In genomic region chr14:20468773-20469241, GRCh38 we compare ENCODE assay signal across 8 cellular contexts. TPM values are rescaled to one million over a fixed set of nuclear protein-coding genes. Genes with fewer than 3 reads are reported as not detected.
DNase-seq lines count a peak whose midpoint lies in the region; TF ChIP-seq lines count a peak whose summit lies in the region.

No MANE protein-coding gene starts in this region.

- peaks cover 2% of the 10 kb centered on the region for H3K27me3 Mint-ChIP-seq in activated CD4-positive, alpha-beta T cell treated with anti-CD3 and anti-CD28 coated beads, Interleukin-2, amount 10 ng/mL, durations not matched to agents 24 days and 14 days

- H3K36me3 Mint-ChIP-seq in activated CD4-positive, alpha-beta T cell treated with anti-CD3 and anti-CD28 coated beads, Interleukin-2, amount 10 ng/mL, durations not matched to agents 24 days and 14 days (ENCODE audit: low read depth), result peaks cover 30% of the 10 kb centered on the region

- peak overlapping the region; percentile 95 for H3K4me3 Mint-ChIP-seq in activated CD4-positive, alpha-beta T cell treated with anti-CD3 and anti-CD28 coated beads, Interleukin-2, amount 10 ng/mL, durations not matched to agents 24 days and 14 days

- no peak overlapping the region for H3K27ac ChIP-seq in SK-N-MC

- H3K9me3 Mint-ChIP-seq in activated CD4-positive, alpha-beta T cell treated with anti-CD3 and anti-CD28 coated beads, Interleukin-2, amount 10 ng/mL, durations not matched to agents 24 days and 14 days, result no peaks in the 10 kb centered on the region

- peak overlapping the region; percentile 100 for H3K27ac Mint-ChIP-seq in activated CD4-positive, alpha-beta T cell treated with anti-CD3 and anti-CD28 coated beads, Interleukin-2, amount 10 ng/mL, durations not matched to agents 24 days and 14 days

- H3K4me1 Mint-ChIP-seq in activated CD4-positive, alpha-beta T cell treated with anti-CD3 and anti-CD28 coated beads, Interleukin-2, amount 10 ng/mL, durations not matched to agents 24 days and 14 days, result peaks cover 31% of the 10 kb centered on the region

- DNase-seq in activated CD4-positive, alpha-beta T cell treated with anti-CD3 and anti-CD28 coated beads, Interleukin-2, amount 10 ng/mL, durations not matched to agents 24 days and 14 days, result no peak
- no peak for DNase-seq in activated CD4-positive, alpha-beta T cell treated with anti-CD3 and anti-CD28 coated beads for 1 hour
- DNase-seq in SK-N-MC (ENCODE audit: low read depth, low spot score) (no peak), fibroblast of the aortic adventitia (ENCODE audit: low read depth) (no peak), retinal pigment epithelial cell (ENCODE audit: low read depth) (no peak), SW 1271 (lab: John Stamatoyannopoulos, UW) (no peak), SKM-1 (lab: John Stamatoyannopoulos, UW; ENCODE audit: unreplicated experiment) (no peak), NCI-H748 (lab: John Stamatoyannopoulos, UW; ENCODE audit: unreplicated experiment) (no peak)

- intact Hi-C loops in activated CD4-positive, alpha-beta T cell treated with anti-CD3 and anti-CD28 coated beads, Interleukin-2, amount 10 ng/mL, durations not matched to agents 24 days and 14 days (cut with micrococcal nuclease), result loop anchor here (1.0 to 2.0 kb wide), 5 partner anchors 8 to 214 kb away; partner anchors contain the start of genes APEX1, PARP2 and PIP4P1

- H3K9me3 ChIP-seq in SK-N-MC (ENCODE audit: low read depth, low read length), result no peaks in the 10 kb centered on the region

- peaks cover 20% of the 10 kb centered on the region for H3K36me3 ChIP-seq in SK-N-MC (ENCODE audit: insufficient read depth, low read length)

- H3K9ac ChIP-seq in SK-N-MC (ENCODE audit: insufficient read length), result peak overlapping the region; percentile 85

- TF ChIP-seq CTCF in fibroblast of the aortic adventitia (IDR thresholded peaks at IDR 0.05; ENCODE audit: insufficient read depth, low read length) (no peak), retinal pigment epithelial cell (conservative IDR thresholded peaks at IDR 0.05; ENCODE audit: low read depth, low read length) (no peak)

- H3K4me3 ChIP-seq in SK-N-MC (peak overlapping the region; percentile 100), fibroblast of the aortic adventitia (ENCODE audit: low read depth, low read length) (peak overlapping the region; percentile 98), retinal pigment epithelial cell (ENCODE audit: low read length) (peak overlapping the region; percentile 87)

RNA-seq across cellular contexts. Expression of gene PNP, which starts 0.4 kb away (rescaled TPM):
- 155 and 158 TPM in 2 replicates for total RNA-seq in activated CD4-positive, alpha-beta T cell treated with anti-CD3 and anti-CD28 coated beads, Interleukin-2, amount 10 ng/mL, durations not matched to agents 24 days and 14 days
- 14.7 and 39.2 TPM in 2 replicates for total RNA-seq in fibroblast of the aortic adventitia (ENCODE audit: low replicate concordance)

RNA-seq across cellular contexts. Expression of gene PIP4P1, which starts 7.6 kb away (rescaled TPM):
- 29.5 and 30.7 TPM in 2 replicates for total RNA-seq in activated CD4-positive, alpha-beta T cell treated with anti-CD3 and anti-CD28 coated beads, Interleukin-2, amount 10 ng/mL, durations not matched to agents 24 days and 14 days
- total RNA-seq in fibroblast of the aortic adventitia (ENCODE audit: low replicate concordance), result 23.7 and 25.3 TPM in 2 replicates

RNA-seq across cellular contexts. Expression of gene APEX1, which starts 13.8 kb away (rescaled TPM):
- total RNA-seq in activated CD4-positive, alpha-beta T cell treated with anti-CD3 and anti-CD28 coated beads, Interleukin-2, amount 10 ng/mL, durations not matched to agents 24 days and 14 days, result 239 and 242 TPM in 2 replicates
- 58.8 and 358 TPM in 2 replicates for total RNA-seq in fibroblast of the aortic adventitia (ENCODE audit: low replicate concordance)

RNA-seq across cellular contexts. Expression of gene OSGEP, which starts 14.2 kb away (rescaled TPM):
- 69.8 and 76.9 TPM in 2 replicates for total RNA-seq in activated CD4-positive, alpha-beta T cell treated with anti-CD3 and anti-CD28 coated beads, Interleukin-2, amount 10 ng/mL, durations not matched to agents 24 days and 14 days
- total RNA-seq in fibroblast of the aortic adventitia (ENCODE audit: low replicate concordance), result 31.2 and 45.6 TPM in 2 replicates

RNA-seq across cellular contexts. Expression of gene KLHL33, which starts 32.8 kb away (rescaled TPM):
- 0.09 TPM in 1 of 2 replicates, not detected in the other for total RNA-seq in activated CD4-positive, alpha-beta T cell treated with anti-CD3 and anti-CD28 coated beads, Interleukin-2, amount 10 ng/mL, durations not matched to agents 24 days and 14 days
- 0.18 and 0.65 TPM in 2 replicates for total RNA-seq in fibroblast of the aortic adventitia (ENCODE audit: low replicate concordance)
